Comparison of ENCODE assay signal across 8 cellular contexts in the genomic region with DNA sequence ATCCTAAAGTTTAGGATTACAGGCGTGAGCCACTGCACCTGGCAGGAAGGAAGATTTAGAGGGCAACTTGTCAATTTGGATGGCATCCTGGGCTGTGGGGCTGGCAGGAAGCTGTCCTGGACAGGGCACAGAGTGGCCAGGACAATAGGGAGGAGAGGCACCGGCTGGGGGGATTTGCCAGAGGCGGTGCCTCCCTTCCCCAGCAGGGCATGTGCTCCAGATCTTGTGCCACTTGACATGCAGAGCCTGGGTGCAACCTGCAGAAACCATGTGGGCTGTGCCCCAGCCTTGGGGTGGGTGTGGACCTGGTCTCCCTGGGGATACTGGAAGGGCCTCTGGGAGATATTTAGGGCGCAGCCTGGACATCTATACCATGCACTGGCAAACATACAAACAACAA. TPM values are rescaled to one million over a fixed set of nuclear protein-coding genes. Genes with fewer than 3 reads are reported as not detected.
DNase-seq lines count a peak whose midpoint lies in the region; ATAC-seq and TF ChIP-seq lines count a peak whose summit lies in the region.

No MANE protein-coding gene starts in this region.

- no peak overlapping the region for H3K4me3 ChIP-seq in CD8-positive, alpha-beta memory T cell (ENCODE audit: low read length)
- H3K4me3 ChIP-seq in ectodermal cell (ENCODE audit: insufficient read depth, low read depth, low read length), result no peak overlapping the region

- peak overlapping the region in 1 of 7 donors; percentile 32 for H3K4me3 Mint-ChIP-seq in CD8-positive, alpha-beta memory T cell
- H3K4me3 Mint-ChIP-seq in nephron, result peak overlapping the region in 1 of 3 experiments; percentile 43

- POLR2A ChIA-PET in CD8-positive, alpha-beta memory T cell (lab: Charles Lee), result interaction anchor here (0.9 to 2.0 kb wide), 6 partner anchors 14 to 64 kb away, joined by 3 to 10 read pairs (median 6); a partner anchor contains a TSS

- no peaks in the 10 kb centered on the region for H3K9me3 ChIP-seq in CD8-positive, alpha-beta memory T cell (ENCODE audit: low read length)
- H3K9me3 ChIP-seq in ectodermal cell (ENCODE audit: control insufficient read depth, low read length), result no peaks in the 10 kb centered on the region

- no peak for ATAC-seq in HG03095 (IDR thresholded peaks at IDR 0.05; ENCODE audit: unreplicated experiment)

- CTCF ChIA-PET in CD8-positive, alpha-beta memory T cell (lab: Charles Lee), result interaction anchor here (1.1 to 2.1 kb wide), 6 partner anchors 18 to 118 kb away, joined by 3 to 6 read pairs (median 3); a partner anchor contains a TSS

- intact Hi-C loops in posterior vena cava (cut with DNase I), result loop anchor here in 1 of 2 donors (5.0 kb wide), 1 partner anchor 57 kb away; a partner anchor contains a TSS

- peak overlapping the region; percentile 66 for H3K27ac ChIP-seq in CD8-positive, alpha-beta memory T cell (ENCODE audit: low read depth, low read length)
- peak overlapping the region; percentile 98 for H3K27ac ChIP-seq in ectodermal cell (ENCODE audit: insufficient read depth, low read depth, low read length, poor library complexity, severe bottlenecking)

- peaks cover 17% of the 10 kb centered on the region for H3K4me1 ChIP-seq in CD8-positive, alpha-beta memory T cell (ENCODE audit: insufficient read depth, low read length)
- peaks cover 18% of the 10 kb centered on the region for H3K4me1 ChIP-seq in ectodermal cell (ENCODE audit: control insufficient read depth, insufficient read depth, low read length)

- peak overlapping the region; percentile 38 to 97 (median 81) for H3K27ac Mint-ChIP-seq in CD8-positive, alpha-beta memory T cell
- peak overlapping the region; percentile 99 to 100 (median 99) for H3K27ac Mint-ChIP-seq in nephron

- no peak for DNase-seq in CD8-positive, alpha-beta memory T cell
- peak; percentile 48 for DNase-seq in M059J (ENCODE audit: low read depth)
- DNase-seq in HCEC 1CT, result no peak
- DNase-seq in NCI-H524 treated with DMSO at 0.1 percent for 48 hours (lab: John Stamatoyannopoulos, UW), result no peak
- no peak for DNase-seq in posterior vena cava (ENCODE audit: low spot score)

- no peak for TF ChIP-seq CTCF in nephron (IDR thresholded peaks at IDR 0.05; ENCODE audit: unreplicated experiment in 3 of 3)

- H3K4me1 Mint-ChIP-seq in CD8-positive, alpha-beta memory T cell, result peaks cover 12 to 25% (median 14%) of the 10 kb centered on the region in 3 donors
- peaks cover 27% of the 10 kb centered on the region for H3K4me1 Mint-ChIP-seq in nephron

- no peaks in the 10 kb centered on the region for H3K27me3 Mint-ChIP-seq in CD8-positive, alpha-beta memory T cell
- H3K27me3 Mint-ChIP-seq in nephron (ENCODE audit: low read depth), result no peaks in the 10 kb centered on the region

- H3K27me3 ChIP-seq in CD8-positive, alpha-beta memory T cell (ENCODE audit: insufficient read depth, low read length, poor library complexity, severe bottlenecking), result no peaks in the 10 kb centered on the region
- no peaks in the 10 kb centered on the region for H3K27me3 ChIP-seq in ectodermal cell (ENCODE audit: control insufficient read depth, insufficient read depth, low read length, poor library complexity, severe bottlenecking)

- WGBS in ectodermal cell, 2 experiments, result 61 to 66% methylated on average over 3 to 4 of the region's 4 CpGs

- peaks cover 0 to 11% (median 0%) of the 10 kb centered on the region in 3 donors for H3K36me3 Mint-ChIP-seq in CD8-positive, alpha-beta memory T cell
- H3K36me3 Mint-ChIP-seq in nephron (ENCODE audit: low read depth), result peaks cover 5% of the 10 kb centered on the region

- H3K9me3 Mint-ChIP-seq in CD8-positive, alpha-beta memory T cell, result peaks cover 0 to 7% (median 3%) of the 10 kb centered on the region in 5 donors
- peaks cover 6% of the 10 kb centered on the region for H3K9me3 Mint-ChIP-seq in nephron

- no peaks in the 10 kb centered on the region for H3K36me3 ChIP-seq in CD8-positive, alpha-beta memory T cell (ENCODE audit: insufficient read depth, low read length)
- no peaks in the 10 kb centered on the region for H3K36me3 ChIP-seq in ectodermal cell (ENCODE audit: control insufficient read depth, insufficient read depth, low read length)

RNA-seq across cellular contexts. Expression of a gene that starts 58.6 kb away (rescaled TPM):
- 1,000 to 10,000 TPM; 8,526 to 8,727 TPM for total RNA-seq in CD8-positive, alpha-beta memory T cell
- polyA plus RNA-seq in CD8-positive, alpha-beta memory T cell, result 10,611 TPM
- 4,897 and 5,853 TPM in 2 replicates for total RNA-seq in M059J (2014; rRNA removed; shearing (Covaris generic))
- polyA plus RNA-seq in ectodermal cell (2013, experiment 1 of 4), result 12,851 TPM
- polyA plus RNA-seq in ectodermal cell (2013, experiment 2 of 4), result 12,629 TPM
- 9,874 TPM for polyA plus RNA-seq in ectodermal cell (2013, experiment 3 of 4)
- polyA plus RNA-seq in ectodermal cell (2013, experiment 4 of 4), result 10,984 TPM
- 1,000 to 10,000 TPM; 7,949 to 8,333 TPM for total RNA-seq in posterior vena cava
